1 cellular context compared by ENCODE assay signal in genomic region chr16:75204410-75204758, GRCh38.
TF ChIP-seq lines count a peak whose summit lies in the region.

No MANE protein-coding gene starts in this region.

TF ChIP-seq in HepG2, 621 proteins besides CTCF, POLR2A, EP300 and RAD21:
- no peak for TF ChIP-seq RFX3 (CRISPR knock-in tag; IDR thresholded peaks at IDR 0.05)
- no peak for TF ChIP-seq AGO2 (optimal IDR thresholded peaks at IDR 0.05; ENCODE audit: low read depth, low read length)
- TF ChIP-seq ZNF510 (CRISPR knock-in tag; IDR thresholded peaks at IDR 0.05; ENCODE audit: low read depth) = no peak
- TF ChIP-seq ZFP82 (CRISPR knock-in tag; IDR thresholded peaks at IDR 0.05; ENCODE audit: borderline replicate concordance) = no peak
- no peak for TF ChIP-seq ZNF382 (CRISPR knock-in tag; IDR thresholded peaks at IDR 0.05; ENCODE audit: borderline replicate concordance)
- no peak for TF ChIP-seq ZNF121 (CRISPR knock-in tag; IDR thresholded peaks at IDR 0.05)
- TF ChIP-seq NFRKB (IDR thresholded peaks at IDR 0.05) = no peak
- TF ChIP-seq CSRNP1 (CRISPR knock-in tag; IDR thresholded peaks at IDR 0.05) = no peak
- TF ChIP-seq AHR (CRISPR knock-in tag; IDR thresholded peaks at IDR 0.05) = no peak
- no peak for TF ChIP-seq ZBTB26 (CRISPR knock-in tag; IDR thresholded peaks at IDR 0.05; ENCODE audit: borderline replicate concordance)
- TF ChIP-seq MXD3 (CRISPR knock-in tag; IDR thresholded peaks at IDR 0.05) = no peak
- no peak for TF ChIP-seq ATF7 (IDR thresholded peaks at IDR 0.05)
- TF ChIP-seq ATF7 (CRISPR knock-in tag; IDR thresholded peaks at IDR 0.05) = no peak
- TF ChIP-seq TOE1 (CRISPR knock-in tag; IDR thresholded peaks at IDR 0.05) = no peak
- no peak for TF ChIP-seq ZBED4 (CRISPR knock-in tag; IDR thresholded peaks at IDR 0.05; ENCODE audit: borderline replicate concordance)
